9 cellular contexts compared by ENCODE assay signal in the genomic region with DNA sequence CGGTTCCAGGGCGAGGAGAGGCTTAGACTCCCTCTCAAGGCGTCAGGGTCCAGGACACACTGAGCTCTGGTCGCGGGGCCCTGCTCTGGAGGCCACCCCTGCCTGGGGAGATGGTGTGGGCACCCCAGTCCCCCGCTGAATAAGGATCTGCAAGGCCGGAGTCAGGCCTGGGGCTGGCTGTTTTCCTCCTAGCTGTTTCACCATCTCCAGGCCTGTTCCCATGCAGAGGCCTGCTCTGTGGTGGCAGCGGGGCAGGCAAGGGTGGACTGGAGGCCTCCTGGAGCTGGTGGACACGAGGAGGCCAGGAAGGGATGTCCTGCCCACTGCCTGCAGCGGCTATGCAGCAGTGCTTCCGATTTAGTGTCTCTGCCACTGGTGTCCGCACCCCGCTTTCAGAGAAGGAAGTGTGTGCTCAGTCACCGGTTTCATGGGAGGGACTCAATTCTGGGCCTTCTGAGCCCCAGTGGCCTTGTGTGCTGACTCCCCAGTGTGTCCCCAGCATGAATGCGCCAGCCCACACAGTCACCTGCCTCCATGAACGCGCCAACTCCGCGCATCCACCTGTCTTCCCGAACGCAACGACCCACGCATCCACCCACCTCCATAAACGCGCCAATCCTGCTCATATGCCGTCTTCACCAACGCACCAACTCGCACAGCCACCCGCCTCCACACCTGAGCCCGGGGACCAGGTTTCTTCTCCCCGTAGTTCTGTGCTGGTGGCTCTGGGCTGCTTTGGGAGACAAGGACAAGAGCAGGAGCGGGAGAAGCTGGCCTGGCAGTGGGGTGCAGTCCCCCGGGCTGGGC. TPM values are rescaled to one million over a fixed set of nuclear protein-coding genes. Genes with fewer than 3 reads are reported as not detected.
DNase-seq lines count a peak whose midpoint lies in the region; FAIRE-seq and TF ChIP-seq lines count a peak whose summit lies in the region.
"Had no signal": no experiment of that assay in that cellular context is flagged by ENCODE, and none has a peak within 500 bp of the region (broad histone marks: within the 10 kb centered on the region; RNA-seq: fewer than 3 reads in every experiment).

No MANE protein-coding gene starts in this region.

- H3K9me3 ChIP-seq in OCI-LY3 (ENCODE audit: insufficient read depth, low read length) (no peaks in the 10 kb centered on the region), endodermal cell (ENCODE audit: control insufficient read depth, low read length) (peaks cover 2% of the 10 kb centered on the region), skeletal muscle tissue (ENCODE audit: control insufficient read depth in 3 of 3, low read length in 3 of 3) (no peaks in the 10 kb centered on the region)

- peaks cover 10% of the 10 kb centered on the region for H3K36me3 ChIP-seq in OCI-LY3 (replicated peaks; ENCODE audit: low read depth, low read length)
- H3K36me3 ChIP-seq in endodermal cell (ENCODE audit: control insufficient read depth, insufficient read depth, low read length), result peaks cover 14% of the 10 kb centered on the region
- peaks cover 3 to 10% (median 7%) of the 10 kb centered on the region in 3 donors for H3K36me3 ChIP-seq in skeletal muscle tissue (ENCODE audit: control insufficient read depth in 3 of 3, insufficient read depth in 3 of 3, low read length in 3 of 3)

- peak; percentile 70 for FAIRE-seq in GM12891 (lab: Jason Lieb, UNC)

- WGBS in endodermal cell (ENCODE audit: insufficient coverage in 1 of 2, insufficient read length in 1 of 2), 2 experiments, result 95% methylated on average over 27 to 33 of the region's 33 CpGs

- H3K27me3 Mint-ChIP-seq in endodermal cell (ENCODE audit: insufficient read depth), result no peaks in the 10 kb centered on the region

- peaks cover 6% of the 10 kb centered on the region for H3K4me1 Mint-ChIP-seq in endodermal cell

- H3K4me1 ChIP-seq in OCI-LY3 (ENCODE audit: low read length) (peaks cover 43% of the 10 kb centered on the region), endodermal cell (ENCODE audit: control insufficient read depth, insufficient read depth, low read length) (no peaks in the 10 kb centered on the region), skeletal muscle tissue (ENCODE audit: control insufficient read depth in 3 of 3, insufficient read depth in 3 of 3, low read length in 3 of 3) (peaks cover 18 to 34% (median 29%) of the 10 kb centered on the region in 3 donors)

- DNase-seq in GM12891 (ENCODE audit: insufficient read length, low spot score) (no peak), endodermal cell (no peak), HCEC 1CT (no peak), erythroblast (lab: John Stamatoyannopoulos, UW) (no peak), kidney tubule cell (ENCODE audit: low spot score) (no peak)
- DNase-seq: activated effector memory CD4-positive, alpha-beta T cell treated with Interleukin-2 at 50 U/mL for 16 hours had no signal

- H3K4me2 ChIP-seq in OCI-LY3 (ENCODE audit: low read length), result peak overlapping the region; percentile 74; the same call in 1 of the 2 replicates

- TF ChIP-seq CTCF in OCI-LY3 (IDR thresholded peaks at IDR 0.05; ENCODE audit: low read depth, low read length) (no peak), endodermal cell (conservative IDR thresholded peaks at IDR 0.05) (no peak)

- H4K20me1 ChIP-seq in OCI-LY3 (ENCODE audit: insufficient read depth, low read length), result peaks cover 3% of the 10 kb centered on the region; the same call in 1 of the 2 replicates

- H3K36me3 Mint-ChIP-seq in endodermal cell (ENCODE audit: low read depth), result peaks cover 7% of the 10 kb centered on the region

- peak overlapping the region; percentile 76 for H3K27ac Mint-ChIP-seq in endodermal cell

- H3K9ac ChIP-seq in OCI-LY3 (ENCODE audit: low read length) (no peak overlapping the region), endodermal cell (ENCODE audit: extremely low read depth, low read length, poor library complexity, severe bottlenecking) (no peak overlapping the region), skeletal muscle tissue (ENCODE audit: low read depth in 1 of 3, low read length in 3 of 3) (peak overlapping the region in 2 of 3 donors; percentile 34 to 84)

- no peak overlapping the region for H3K4me3 Mint-ChIP-seq in endodermal cell

- H3K27ac ChIP-seq in OCI-LY3 (ENCODE audit: low read length) (no peak overlapping the region), endodermal cell (ENCODE audit: low read depth, low read length) (peak overlapping the region; percentile 49), skeletal muscle tissue (ENCODE audit: low read depth, low read length) (peak overlapping the region; percentile 89)

- no peak overlapping the region for H2AFZ ChIP-seq in OCI-LY3 (ENCODE audit: low read depth, low read length)

- TF ChIP-seq POLR2A in GM12891 (IDR thresholded peaks at IDR 0.05; ENCODE audit: low read depth, low read length), result no peak
- no peak for TF ChIP-seq POLR2A in erythroblast (IDR thresholded peaks at IDR 0.05; ENCODE audit: low read length)

- H3K27me3 ChIP-seq in OCI-LY3 (ENCODE audit: low read depth, low read length), result no peaks in the 10 kb centered on the region
- H3K27me3 ChIP-seq in endodermal cell (ENCODE audit: control insufficient read depth, insufficient read depth, low read length, poor library complexity, severe bottlenecking), result no peaks in the 10 kb centered on the region
- H3K27me3 ChIP-seq in skeletal muscle tissue (ENCODE audit: control insufficient read depth in 3 of 3, insufficient read depth in 3 of 3, low read length in 3 of 3), result no peaks in the 10 kb centered on the region

- H3K9me3 Mint-ChIP-seq in endodermal cell, result no peaks in the 10 kb centered on the region

- H3K79me2 ChIP-seq in OCI-LY3 (ENCODE audit: low read length), result peaks cover 17% of the 10 kb centered on the region

- no peak overlapping the region for H3K4me3 ChIP-seq in OCI-LY3 (ENCODE audit: low read length)
- H3K4me3 ChIP-seq in endodermal cell (ENCODE audit: low read length), result no peak overlapping the region
- peak overlapping the region in 1 of 3 donors; percentile 68 for H3K4me3 ChIP-seq in skeletal muscle tissue (ENCODE audit: low read length in 3 of 3)

TF ChIP-seq in GM12891, 5 proteins besides CTCF, POLR2A, EP300 and RAD21:
- no peak for TF ChIP-seq PAX5 (IDR thresholded peaks at IDR 0.05; ENCODE audit: insufficient read depth, low read length, severe bottlenecking)
- no peak for TF ChIP-seq TAF1 (IDR thresholded peaks at IDR 0.05; ENCODE audit: low read depth, low read length)
- no peak for TF ChIP-seq POU2F2 (IDR thresholded peaks at IDR 0.05; ENCODE audit: low read depth, low read length)
- no peak for TF ChIP-seq POLR2AphosphoS5 (IDR thresholded peaks at IDR 0.05; ENCODE audit: low read depth, low read length)
- TF ChIP-seq SPI1 (IDR thresholded peaks at IDR 0.05; ENCODE audit: low read depth, low read length), result no peak

RNA-seq across cellular contexts. Expression of a gene that starts 14.5 kb away (rescaled TPM):
- polyA plus RNA-seq in GM12891 (2012; ENCODE audit: low read depth, missing spikeins), result 3.0 TPM
- under 1 TPM; 0.66 to 0.75 TPM for total RNA-seq in endodermal cell
- 1.1 TPM for polyA plus RNA-seq in endodermal cell (2013, experiment 1 of 2)
- polyA plus RNA-seq in endodermal cell (2013, experiment 2 of 2), result 1.7 TPM
- 5.2 TPM for total RNA-seq in skeletal muscle tissue
- total RNA-seq: fibroblast of villous mesenchyme had no signal

RNA-seq across cellular contexts. Expression of a gene that starts 46.9 kb away (rescaled TPM):
- not detected for polyA plus RNA-seq in GM12891 (2012; ENCODE audit: low read depth, missing spikeins)
- total RNA-seq in endodermal cell (not detected), skeletal muscle tissue (not detected)
- polyA plus RNA-seq in endodermal cell (2013, experiment 1 of 2), result not detected
- polyA plus RNA-seq in endodermal cell (2013, experiment 2 of 2), result not detected

RNA-seq across cellular contexts. Expression of a gene that starts 54.5 kb away (rescaled TPM):
- polyA plus RNA-seq in GM12891 (2012; ENCODE audit: low read depth, missing spikeins), result 6.2 TPM
- total RNA-seq in endodermal cell (10 to 100 TPM; 15.0 to 18.5 TPM), skeletal muscle tissue (12.0 TPM)
- 11.1 TPM for polyA plus RNA-seq in endodermal cell (2013, experiment 1 of 2)
- 9.6 TPM for polyA plus RNA-seq in endodermal cell (2013, experiment 2 of 2)

RNA-seq across cellular contexts. Expression of a gene that starts 58.1 kb away (rescaled TPM):
- 6.5 TPM for polyA plus RNA-seq in GM12891 (2012; ENCODE audit: low read depth, missing spikeins)
- total RNA-seq in endodermal cell, result under 1 TPM; 0.35 to 0.51 TPM
- 1.1 TPM for polyA plus RNA-seq in endodermal cell (2013, experiment 1 of 2)
- 0.91 TPM for polyA plus RNA-seq in endodermal cell (2013, experiment 2 of 2)
- 5.2 TPM for total RNA-seq in skeletal muscle tissue

Comparison
In these comparisons a context has a peak if more than half of its experiments do, and no peak if none do; other contexts are left out.
1. H3K9ac ChIP-seq: peak in skeletal muscle tissue (2 of 3); none in OCI-LY3 (single experiment) and endodermal cell (single experiment).